Comparison of ENCODE assay signal across 8 cellular contexts in genomic region chr9:99906403-99907207, GRCh38. TPM values are rescaled to one million over a fixed set of nuclear protein-coding genes. Genes with fewer than 3 reads are reported as not detected.
DNase-seq lines count a peak whose midpoint lies in the region; ATAC-seq and TF ChIP-seq lines count a peak whose summit lies in the region.

TSS of gene STX17 (plus strand) at chr9:99906654. CDS start at chr9:99915240, 8,586 bp downstream.

- ATAC-seq in CD4-positive, CD25-positive, alpha-beta regulatory T cell (ENCODE audit: low read depth in 2 of 2) = peak; percentile 89 to 90
- ATAC-seq in GM19372 (IDR thresholded peaks at IDR 0.05; ENCODE audit: low read depth, unreplicated experiment) = peak; percentile 79
- peak; percentile 53 for ATAC-seq in HG03558 (IDR thresholded peaks at IDR 0.05; ENCODE audit: extremely low read depth, unreplicated experiment)
- ATAC-seq in activated CD8-positive, alpha-beta memory T cell treated with anti-CD3 and anti-CD28 coated beads, Interleukin-2, amount 10 ng/mL, durations not matched to agents 7 days and 5 days = peak; percentile 87

- DNase-seq in CD4-positive, CD25-positive, alpha-beta regulatory T cell = peak; percentile 77 to 87 (median 87)
- DNase-seq in NOMO-1 (lab: John Stamatoyannopoulos, UW; ENCODE audit: unreplicated experiment in 2 of 2) = peak; percentile 43 to 73
- DNase-seq in activated CD8-positive, alpha-beta memory T cell treated with anti-CD3 and anti-CD28 coated beads, Interleukin-2, amount 10 ng/mL, durations not matched to agents 7 days and 5 days = peak; percentile 84
- DNase-seq in endodermal cell = peak; percentile 92
- peak; percentile 67 to 74 for DNase-seq in stimulated activated CD8-positive, alpha-beta memory T cell treated with anti-CD3 and anti-CD28 coated beads, Interleukin-15, amount 100 ng/mL, for 4 hours (ENCODE audit: low read depth in 2 of 2)

- H3K4me3 ChIP-seq in CD4-positive, CD25-positive, alpha-beta regulatory T cell (ENCODE audit: low read depth, low read length) = peak within 1 kb of the TSS; percentile 83
- H3K4me3 ChIP-seq in endodermal cell (ENCODE audit: low read length) = peak within 1 kb of the TSS; percentile 87
- peak within 1 kb of the TSS; percentile 66 for H3K4me3 ChIP-seq in mesodermal cell (ENCODE audit: extremely low read depth, insufficient read depth, low read length, poor library complexity, severe bottlenecking)

- H3K9me3 Mint-ChIP-seq in CD4-positive, CD25-positive, alpha-beta regulatory T cell = no peaks in the 10 kb centered on the region
- no peaks in the 10 kb centered on the region for H3K9me3 Mint-ChIP-seq in activated CD8-positive, alpha-beta memory T cell treated with anti-CD3 and anti-CD28 coated beads, Interleukin-2, amount 10 ng/mL, durations not matched to agents 7 days and 5 days (ENCODE audit: low read depth)
- peaks cover 6% of the 10 kb centered on the region for H3K9me3 Mint-ChIP-seq in endodermal cell

- peak within 1 kb of the TSS; percentile 95 for H3K27ac ChIP-seq in CD4-positive, CD25-positive, alpha-beta regulatory T cell (ENCODE audit: insufficient read depth, low read length, poor library complexity, severe bottlenecking)
- H3K27ac ChIP-seq in endodermal cell (ENCODE audit: low read depth, low read length) (peak within 1 kb of the TSS; percentile 42), mesodermal cell (ENCODE audit: low read depth, low read length, severe bottlenecking) (peak within 1 kb of the TSS; percentile 72)

- H3K27ac Mint-ChIP-seq in CD4-positive, CD25-positive, alpha-beta regulatory T cell = peak within 1 kb of the TSS; percentile 98 to 100 (median 99)
- peak within 1 kb of the TSS; percentile 90 for H3K27ac Mint-ChIP-seq in activated CD8-positive, alpha-beta memory T cell treated with anti-CD3 and anti-CD28 coated beads, Interleukin-2, amount 10 ng/mL, durations not matched to agents 7 days and 5 days
- peak within 1 kb of the TSS; percentile 96 for H3K27ac Mint-ChIP-seq in endodermal cell

- H3K9me3 ChIP-seq in CD4-positive, CD25-positive, alpha-beta regulatory T cell (ENCODE audit: control insufficient read depth in 2 of 2, low read length in 2 of 2) = no peaks in the 10 kb centered on the region
- H3K9me3 ChIP-seq in endodermal cell (ENCODE audit: control insufficient read depth, low read length) (no peaks in the 10 kb centered on the region), mesodermal cell (ENCODE audit: control insufficient read depth, low read length) (no peaks in the 10 kb centered on the region)

- H3K36me3 Mint-ChIP-seq in CD4-positive, CD25-positive, alpha-beta regulatory T cell = peaks cover 12% of the 10 kb centered on the region
- H3K36me3 Mint-ChIP-seq in activated CD8-positive, alpha-beta memory T cell treated with anti-CD3 and anti-CD28 coated beads, Interleukin-2, amount 10 ng/mL, durations not matched to agents 7 days and 5 days = peaks cover 12% of the 10 kb centered on the region
- H3K36me3 Mint-ChIP-seq in endodermal cell (ENCODE audit: low read depth) = peaks cover 5% of the 10 kb centered on the region

- peaks cover under 1% of the 10 kb centered on the region for H3K36me3 ChIP-seq in CD4-positive, CD25-positive, alpha-beta regulatory T cell (ENCODE audit: control insufficient read depth, insufficient read depth, low read length)
- H3K36me3 ChIP-seq in endodermal cell (ENCODE audit: control insufficient read depth, insufficient read depth, low read length) = no peaks in the 10 kb centered on the region
- H3K36me3 ChIP-seq in mesodermal cell (ENCODE audit: control insufficient read depth, insufficient read depth, low read length) = no peaks in the 10 kb centered on the region

- peak within 1 kb of the TSS; percentile 79 for H3K9ac ChIP-seq in endodermal cell (ENCODE audit: extremely low read depth, low read length, poor library complexity, severe bottlenecking)

- no peak for TF ChIP-seq CTCF in endodermal cell (conservative IDR thresholded peaks at IDR 0.05)

- peaks cover 10 to 36% (median 32%) of the 10 kb centered on the region in 4 donors for H3K4me1 Mint-ChIP-seq in CD4-positive, CD25-positive, alpha-beta regulatory T cell
- H3K4me1 Mint-ChIP-seq in activated CD8-positive, alpha-beta memory T cell treated with anti-CD3 and anti-CD28 coated beads, Interleukin-2, amount 10 ng/mL, durations not matched to agents 7 days and 5 days = peaks cover 28% of the 10 kb centered on the region
- peaks cover 19% of the 10 kb centered on the region for H3K4me1 Mint-ChIP-seq in endodermal cell

- CTCF ChIA-PET in activated CD8-positive, alpha-beta memory T cell treated with anti-CD3 and anti-CD28 coated beads, Interleukin-2, amount 10 ng/mL, durations not matched to agents 7 days and 5 days (lab: Charles Lee) = interaction anchor here (1.2 to 2.8 kb wide), 9 partner anchors 13 to 85 kb away, joined by 3 to 11 read pairs (median 5); partner anchors contain the start of gene NR4A3

- no peaks in the 10 kb centered on the region for H3K27me3 ChIP-seq in CD4-positive, CD25-positive, alpha-beta regulatory T cell (ENCODE audit: control insufficient read depth, insufficient read depth, low read length)
- no peaks in the 10 kb centered on the region for H3K27me3 ChIP-seq in endodermal cell (ENCODE audit: control insufficient read depth, insufficient read depth, low read length, poor library complexity, severe bottlenecking)

- H3K27me3 Mint-ChIP-seq in CD4-positive, CD25-positive, alpha-beta regulatory T cell = peaks cover 9% of the 10 kb centered on the region
- peaks cover 10% of the 10 kb centered on the region for H3K27me3 Mint-ChIP-seq in activated CD8-positive, alpha-beta memory T cell treated with anti-CD3 and anti-CD28 coated beads, Interleukin-2, amount 10 ng/mL, durations not matched to agents 7 days and 5 days
- H3K27me3 Mint-ChIP-seq in endodermal cell (ENCODE audit: insufficient read depth) = peaks cover 8% of the 10 kb centered on the region

- peak within 1 kb of the TSS; percentile 96 to 99 (median 99) for H3K4me3 Mint-ChIP-seq in CD4-positive, CD25-positive, alpha-beta regulatory T cell
- H3K4me3 Mint-ChIP-seq in activated CD8-positive, alpha-beta memory T cell treated with anti-CD3 and anti-CD28 coated beads, Interleukin-2, amount 10 ng/mL, durations not matched to agents 7 days and 5 days = peak within 1 kb of the TSS; percentile 93
- peak within 1 kb of the TSS; percentile 86 for H3K4me3 Mint-ChIP-seq in endodermal cell

- peaks cover 8% of the 10 kb centered on the region for H3K4me1 ChIP-seq in CD4-positive, CD25-positive, alpha-beta regulatory T cell (ENCODE audit: control insufficient read depth, insufficient read depth, low read length, poor library complexity, severe bottlenecking)
- no peaks in the 10 kb centered on the region for H3K4me1 ChIP-seq in endodermal cell (ENCODE audit: control insufficient read depth, insufficient read depth, low read length)
- H3K4me1 ChIP-seq in mesodermal cell (ENCODE audit: control insufficient read depth, insufficient read depth, low read length, poor library complexity, severe bottlenecking) = no peaks in the 10 kb centered on the region

- 2 to 3% methylated on average over 10 to 76 of the region's 76 CpGs for whole genome bisulfite sequencing in endodermal cell (ENCODE audit: insufficient coverage in 1 of 2, insufficient read length in 1 of 2), 2 experiments
- WGBS in mesodermal cell (ENCODE audit: insufficient coverage in 2 of 2), 2 experiments = 1% methylated on average over 45 to 63 of the region's 76 CpGs

RNA-seq across cellular contexts. Expression of gene STX17, which starts in this region (rescaled TPM):
- 33.8 TPM for total RNA-seq in CD4-positive, CD25-positive, alpha-beta regulatory T cell
- 10 to 100 TPM; 26.2 to 29.4 (median 27.8) TPM for polyA plus RNA-seq in CD4-positive, CD25-positive, alpha-beta regulatory T cell
- total RNA-seq in activated CD8-positive, alpha-beta memory T cell treated with anti-CD3 and anti-CD28 coated beads, Interleukin-2, amount 10 ng/mL, durations not matched to agents 7 days and 5 days = 10 to 100 TPM; 32.0 to 37.0 TPM
- total RNA-seq in endodermal cell = 10 to 100 TPM; 31.6 to 47.4 TPM
- polyA plus RNA-seq in endodermal cell (2013, experiment 1 of 2) = 16.8 TPM
- 23.0 TPM for polyA plus RNA-seq in endodermal cell (2013, experiment 2 of 2)
- 18.0 TPM for polyA plus RNA-seq in mesodermal cell (2013, experiment 1 of 2)
- polyA plus RNA-seq in mesodermal cell (2013, experiment 2 of 2) = 17.8 TPM

Comparison
In these comparisons a context has a peak if more than half of its experiments do, and no peak if none do; other contexts are left out.
1. Peak in every context shown above with its lines: DNase-seq, ATAC-seq, H3K4me3 ChIP-seq and H3K27ac ChIP-seq.
2. H3K27ac ChIP-seq: peak in every context shown above with its lines; median percentile 95 in CD4-positive, CD25-positive, alpha-beta regulatory T cell; 72 in mesodermal cell; 42 in endodermal cell.